ENCODE assay signal across 8 cellular contexts in the genomic region with DNA sequence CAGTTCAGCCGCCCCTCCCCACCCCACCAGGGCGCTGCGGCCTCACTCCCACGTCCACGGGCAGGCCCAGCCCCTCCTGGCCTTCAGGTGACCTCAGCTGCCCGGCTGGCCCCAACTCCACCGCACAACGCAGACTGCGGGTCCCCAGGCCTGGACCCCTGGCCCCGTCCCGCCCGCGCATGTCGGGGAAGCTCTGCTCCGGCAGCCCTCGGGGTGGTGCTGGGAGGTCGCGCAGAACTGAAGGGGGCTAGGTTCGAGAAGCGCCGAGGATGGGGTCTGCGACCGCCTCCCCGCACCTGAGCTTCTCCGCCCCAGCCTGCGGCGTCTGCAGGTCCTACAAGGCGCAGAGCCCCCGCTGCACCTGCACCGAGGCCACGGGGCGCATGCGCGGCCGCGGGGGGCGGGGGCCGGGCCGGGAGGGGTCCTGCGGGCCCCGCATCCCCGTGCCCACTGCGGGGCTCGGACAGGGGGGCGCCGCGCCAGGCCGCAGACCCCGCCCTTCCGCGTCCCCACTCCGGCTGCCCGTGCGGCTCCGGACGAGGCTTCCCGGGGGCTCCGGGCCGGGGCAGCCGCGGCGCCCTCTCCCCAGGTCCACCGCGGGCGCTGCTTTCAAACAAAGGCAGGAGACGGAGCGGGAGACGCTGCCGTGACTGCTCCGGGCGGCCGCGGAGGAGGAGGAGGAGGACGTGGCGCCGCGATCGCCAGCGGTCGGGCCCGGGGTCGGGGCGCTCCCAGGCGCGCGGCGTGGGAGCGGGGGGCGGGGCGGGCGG. TPM values are rescaled to one million over a fixed set of nuclear protein-coding genes. Genes with fewer than 3 reads are reported as not detected.
A peak's percentile ranks its signal among the peaks of the same experiment; 100 is the strongest.
DNase-seq lines count a peak whose midpoint lies in the region; ATAC-seq and TF ChIP-seq lines count a peak whose summit lies in the region.

No MANE protein-coding gene starts in this region.

- H3K9me3 ChIP-seq in Caco-2 = no peaks in the 10 kb centered on the region
- no peaks in the 10 kb centered on the region for H3K9me3 ChIP-seq in ectodermal cell (ENCODE audit: control insufficient read depth, low read length)

- no peak overlapping the region for H3K27ac Mint-ChIP-seq in Caco-2 (ENCODE audit: unreplicated experiment)

- no peaks in the 10 kb centered on the region for H3K36me3 Mint-ChIP-seq in Caco-2 (ENCODE audit: insufficient read depth, unreplicated experiment)

- H3K4me1 ChIP-seq in Caco-2 (no peaks in the 10 kb centered on the region), ectodermal cell (ENCODE audit: control insufficient read depth, insufficient read depth, low read length) (no peaks in the 10 kb centered on the region)

- WGBS in ectodermal cell, 2 experiments = 1% methylated on average over 91 of the region's 91 CpGs

- ATAC-seq in omental fat pad (ENCODE audit: low FRiP score) (peak; percentile 13), GM21423 (IDR thresholded peaks at IDR 0.05; ENCODE audit: unreplicated experiment) (no peak)

- H3K4me1 Mint-ChIP-seq in Caco-2 (ENCODE audit: low read depth, unreplicated experiment) = no peaks in the 10 kb centered on the region

- TF ChIP-seq CTCF in Caco-2 (IDR thresholded peaks at IDR 0.05; ENCODE audit: insufficient read depth in 1 of 2, low read depth in 1 of 2, low read length in 1 of 2, severe bottlenecking in 1 of 2, unreplicated experiment in 1 of 2) (no peak), omental fat pad (IDR thresholded peaks at IDR 0.05) (no peak)

- BruUV-seq in Caco-2 (replicated peaks; lab: Mats Ljungman, UMichigan) = no TSS peak

- POLR2A ChIA-PET in Caco-2 (lab: Charles Lee) = interaction anchor here (0.6 kb wide), 1 partner anchor 130 kb away, joined by 3 read pairs; no protein-coding TSS in a partner anchor

- no peaks in the 10 kb centered on the region for H3K9me3 Mint-ChIP-seq in Caco-2 (ENCODE audit: unreplicated experiment)

- H3K4me3 ChIP-seq in Caco-2 (ENCODE audit: low read depth, low read length) (peak overlapping the region; percentile 43), ectodermal cell (ENCODE audit: insufficient read depth, low read depth, low read length) (peak overlapping the region; percentile 47)

- intact Hi-C loops in Caco-2 (cut with micrococcal nuclease; ENCODE audit: unreplicated experiment) = no loop called here

- no peaks in the 10 kb centered on the region; the same call in 1 of the 2 replicates for H3K36me3 ChIP-seq in Caco-2 (ENCODE audit: control insufficient read depth, insufficient read depth, low read length)
- no peaks in the 10 kb centered on the region for H3K36me3 ChIP-seq in ectodermal cell (ENCODE audit: control insufficient read depth, insufficient read depth, low read length)

- H3K27me3 Mint-ChIP-seq in Caco-2 (ENCODE audit: insufficient read depth, unreplicated experiment) = peaks cover 3% of the 10 kb centered on the region

- H3K27me3 ChIP-seq in Caco-2 (replicated peaks; ENCODE audit: control insufficient read depth, insufficient read depth, low read length) (no peaks in the 10 kb centered on the region), ectodermal cell (ENCODE audit: control insufficient read depth, insufficient read depth, low read length, poor library complexity, severe bottlenecking) (peaks cover 63% of the 10 kb centered on the region)

- CTCF ChIA-PET in Caco-2 (lab: Charles Lee) = no interaction called here

- peak overlapping the region; percentile 62 for H3K4me3 Mint-ChIP-seq in Caco-2 (ENCODE audit: unreplicated experiment)

- DNase-seq in Caco-2 = peak in 1 of 2 experiments; percentile 30
- peak; percentile 34 for DNase-seq in NCI-H1105 (lab: John Stamatoyannopoulos, UW)
- DNase-seq in omental fat pad (ENCODE audit: low spot score) = no peak
- DNase-seq in UCSD-AML1 (lab: John Stamatoyannopoulos, UW; ENCODE audit: unreplicated experiment) = no peak
- no peak for DNase-seq in OCI-M2 (lab: John Stamatoyannopoulos, UW; ENCODE audit: unreplicated experiment)
- DNase-seq in stimulated activated CD4-positive, alpha-beta T cell treated with anti-CD3 and anti-CD28 coated beads, Interleukin-4, amount 100 ng/mL, for 4 hours = no peak

- H3K27ac ChIP-seq in ectodermal cell (ENCODE audit: insufficient read depth, low read depth, low read length, poor library complexity, severe bottlenecking) = no peak overlapping the region

RNA-seq across cellular contexts. Expression of a gene that starts 0.7 kb away (rescaled TPM):
- 6.2 and 6.6 TPM in 2 replicates for total RNA-seq in Caco-2 (2022)
- polyA plus RNA-seq in ectodermal cell (2013, experiment 1 of 4) = 6.4 TPM
- polyA plus RNA-seq in ectodermal cell (2013, experiment 2 of 4) = 6.7 TPM
- 6.1 TPM for polyA plus RNA-seq in ectodermal cell (2013, experiment 3 of 4)
- polyA plus RNA-seq in ectodermal cell (2013, experiment 4 of 4) = 6.5 TPM
- 10 to 100 TPM in 3 of 4 donors, 1 to 10 TPM in 1; 7.3 to 39.0 (median 14.1) TPM for total RNA-seq in omental fat pad

RNA-seq across cellular contexts. Expression of a gene that starts 49.7 kb away (rescaled TPM):
- 47.7 and 53.0 TPM in 2 replicates for total RNA-seq in Caco-2 (2022)
- 54.3 TPM for polyA plus RNA-seq in ectodermal cell (2013, experiment 1 of 4)
- polyA plus RNA-seq in ectodermal cell (2013, experiment 2 of 4) = 51.6 TPM
- polyA plus RNA-seq in ectodermal cell (2013, experiment 3 of 4) = 46.0 TPM
- 47.1 TPM for polyA plus RNA-seq in ectodermal cell (2013, experiment 4 of 4)
- 10 to 100 TPM in 3 of 4 donors, 1 to 10 TPM in 1; 8.2 to 17.7 (median 13.9) TPM for total RNA-seq in omental fat pad
